8 cellular contexts compared by ENCODE assay signal in genomic region chr6:31659649-31660223, GRCh38. TPM values are rescaled to one million over a fixed set of nuclear protein-coding genes. Genes with fewer than 3 reads are reported as not detected.
DNase-seq lines count a peak whose midpoint lies in the region; ATAC-seq and TF ChIP-seq lines count a peak whose summit lies in the region.

No MANE protein-coding gene starts in this region.

- H3K4me3 ChIP-seq in osteoblast (ENCODE audit: insufficient read depth, low read length), result peak overlapping the region; percentile 82

- peak; percentile 31 to 42 (median 39) for ATAC-seq in T-cell (replicated peaks in 1 of 4)

- intact Hi-C loops in activated CD4-positive, alpha-beta T cell treated with anti-CD3 and anti-CD28 coated beads, Interleukin-2, amount 10 ng/mL, durations not matched to agents 24 days and 14 days (cut with micrococcal nuclease), result loop anchor here (1.0 to 10.0 kb wide), 2 partner anchors 7 to 1195 kb away; partner anchors contain the start of genes BAG6, PSMB9 and TAP1

- H3K4me3 Mint-ChIP-seq in activated CD4-positive, alpha-beta T cell treated with anti-CD3 and anti-CD28 coated beads, Interleukin-2, amount 10 ng/mL, durations not matched to agents 24 days and 14 days, result peak overlapping the region; percentile 97
- H3K4me3 Mint-ChIP-seq in T-cell, result peak overlapping the region; percentile 89 to 92 (median 90)

- H2AFZ ChIP-seq in osteoblast (ENCODE audit: low read length), result peak overlapping the region; percentile 75

- H3K9me3 ChIP-seq in osteoblast (ENCODE audit: low read depth, low read length), result no peaks in the 10 kb centered on the region

- H4K20me1 ChIP-seq in osteoblast (ENCODE audit: insufficient read depth, low read length), result peaks cover 22% of the 10 kb centered on the region

- peak overlapping the region; percentile 84 for H3K27ac Mint-ChIP-seq in activated CD4-positive, alpha-beta T cell treated with anti-CD3 and anti-CD28 coated beads, Interleukin-2, amount 10 ng/mL, durations not matched to agents 24 days and 14 days
- H3K27ac Mint-ChIP-seq in T-cell, result peak overlapping the region; percentile 90 to 91

- peaks cover 66% of the 10 kb centered on the region for H3K36me3 Mint-ChIP-seq in activated CD4-positive, alpha-beta T cell treated with anti-CD3 and anti-CD28 coated beads, Interleukin-2, amount 10 ng/mL, durations not matched to agents 24 days and 14 days (ENCODE audit: low read depth)
- peaks cover 21% of the 10 kb centered on the region for H3K36me3 Mint-ChIP-seq in T-cell

- peak overlapping the region; percentile 67 for H3K27ac ChIP-seq in osteoblast (ENCODE audit: low read depth, low read length)

- peaks cover 71% of the 10 kb centered on the region for H3K79me2 ChIP-seq in osteoblast (ENCODE audit: insufficient read depth, low read length)

- H3K4me1 ChIP-seq in osteoblast (ENCODE audit: insufficient read depth, low read length), result peaks cover 43% of the 10 kb centered on the region

- no peaks in the 10 kb centered on the region for H3K27me3 Mint-ChIP-seq in activated CD4-positive, alpha-beta T cell treated with anti-CD3 and anti-CD28 coated beads, Interleukin-2, amount 10 ng/mL, durations not matched to agents 24 days and 14 days
- H3K27me3 Mint-ChIP-seq in T-cell, result no peaks in the 10 kb centered on the region

- H3K27me3 ChIP-seq in osteoblast (ENCODE audit: insufficient read depth, low read length), result no peaks in the 10 kb centered on the region

- H3K9me3 Mint-ChIP-seq in activated CD4-positive, alpha-beta T cell treated with anti-CD3 and anti-CD28 coated beads, Interleukin-2, amount 10 ng/mL, durations not matched to agents 24 days and 14 days, result no peaks in the 10 kb centered on the region
- no peaks in the 10 kb centered on the region for H3K9me3 Mint-ChIP-seq in T-cell

- no peak for DNase-seq in activated CD4-positive, alpha-beta T cell treated with anti-CD3 and anti-CD28 coated beads, Interleukin-2, amount 10 ng/mL, durations not matched to agents 24 days and 14 days
- no peak for DNase-seq in activated CD4-positive, alpha-beta T cell treated with anti-CD3 and anti-CD28 coated beads, Interleukin-2, amount 50 U/mL, for 4 hours
- peak in 2 of 34 experiments; percentile 17 to 29 for DNase-seq in T-cell
- peak; percentile 19 for DNase-seq in fibroblast of gingiva (ENCODE audit: low read depth)
- peak; percentile 94 for DNase-seq in osteoblast (ENCODE audit: insufficient read length, low spot score, missing footprints)
- DNase-seq in NCI-H1436 treated with DMSO at 0.1 percent for 48 hours (lab: John Stamatoyannopoulos, UW), result no peak
- DNase-seq in SW480 (ENCODE audit: low spot score), result no peak
- no peak for DNase-seq in GM10266 (ENCODE audit: extremely low spot score)

- POLR2A ChIA-PET in T-cell (lab: Charles Lee), result no interaction called here

- TF ChIP-seq CTCF in osteoblast (IDR thresholded peaks at IDR 0.05; ENCODE audit: extremely low read depth, low read depth, low read length) (no peak), GM10266 (IDR thresholded peaks at IDR 0.05; ENCODE audit: control insufficient read depth, insufficient read depth, low read depth, missing control alignments) (no peak)

- CTCF ChIA-PET in T-cell (lab: Charles Lee), result interaction anchor here in 1 of 2 donors (0.7 kb wide), 1 partner anchor 85 kb away, joined by 3 read pairs; no protein-coding TSS in a partner anchor

- H3K4me2 ChIP-seq in osteoblast (ENCODE audit: insufficient read depth, low read length), result peak overlapping the region; percentile 100

- H3K36me3 ChIP-seq in osteoblast (ENCODE audit: insufficient read depth, low read length), result peaks cover 23% of the 10 kb centered on the region

- H3K4me1 Mint-ChIP-seq in activated CD4-positive, alpha-beta T cell treated with anti-CD3 and anti-CD28 coated beads, Interleukin-2, amount 10 ng/mL, durations not matched to agents 24 days and 14 days, result peaks cover 71% of the 10 kb centered on the region
- peaks cover 71 to 85% (median 75%) of the 10 kb centered on the region in 3 donors for H3K4me1 Mint-ChIP-seq in T-cell

RNA-seq across cellular contexts. Expression of gene C6orf47, which starts 0.8 kb away (rescaled TPM):
- total RNA-seq in activated CD4-positive, alpha-beta T cell treated with anti-CD3 and anti-CD28 coated beads, Interleukin-2, amount 10 ng/mL, durations not matched to agents 24 days and 14 days, result 16.8 and 17.9 TPM in 2 replicates
- total RNA-seq in T-cell (10 to 100 TPM; 16.3 to 36.2 (median 33.4) TPM), osteoblast (21.2 and 21.7 TPM in 2 replicates)

RNA-seq across cellular contexts. Expression of gene APOM, which starts 4.0 kb away (rescaled TPM):
- 2.5 and 3.4 TPM in 2 replicates for total RNA-seq in activated CD4-positive, alpha-beta T cell treated with anti-CD3 and anti-CD28 coated beads, Interleukin-2, amount 10 ng/mL, durations not matched to agents 24 days and 14 days
- total RNA-seq in T-cell (1 to 10 TPM; 1.4 to 3.6 (median 3.2) TPM), osteoblast (1.1 and 1.2 TPM in 2 replicates)

RNA-seq across cellular contexts. Expression of gene GPANK1, which starts 5.1 kb away (rescaled TPM):
- total RNA-seq in activated CD4-positive, alpha-beta T cell treated with anti-CD3 and anti-CD28 coated beads, Interleukin-2, amount 10 ng/mL, durations not matched to agents 24 days and 14 days, result 32.9 and 33.6 TPM in 2 replicates
- 10 to 100 TPM; 13.0 to 27.6 (median 23.3) TPM for total RNA-seq in T-cell
- 22.1 and 23.9 TPM in 2 replicates for total RNA-seq in osteoblast

RNA-seq across cellular contexts. Expression of gene CSNK2B, which starts 6.1 kb away (rescaled TPM):
- total RNA-seq in activated CD4-positive, alpha-beta T cell treated with anti-CD3 and anti-CD28 coated beads, Interleukin-2, amount 10 ng/mL, durations not matched to agents 24 days and 14 days, result 288 and 302 TPM in 2 replicates
- 100 to 1,000 TPM in 4 of 5 donors, 10 to 100 TPM in 1; 98.4 to 129 (median 126) TPM for total RNA-seq in T-cell
- 124 and 150 TPM in 2 replicates for total RNA-seq in osteoblast

RNA-seq across cellular contexts. Expression of gene BAG6, which starts 7.3 kb away (rescaled TPM):
- total RNA-seq in activated CD4-positive, alpha-beta T cell treated with anti-CD3 and anti-CD28 coated beads, Interleukin-2, amount 10 ng/mL, durations not matched to agents 24 days and 14 days, result 324 and 342 TPM in 2 replicates
- 100 to 1,000 TPM; 257 to 317 (median 301) TPM for total RNA-seq in T-cell
- 175 and 183 TPM in 2 replicates for total RNA-seq in osteoblast

Comparison
In these comparisons a context has a peak if more than half of its experiments do, and no peak if none do; other contexts are left out.
1. DNase-seq: peak in fibroblast of gingiva (single experiment) and osteoblast (single experiment); none in activated CD4-positive, alpha-beta T cell treated with anti-CD3 and anti-CD28 coated beads, Interleukin-2, amount 10 ng/mL, durations not matched to agents 24 days and 14 days (single experiment), activated CD4-positive, alpha-beta T cell treated with anti-CD3 and anti-CD28 coated beads, Interleukin-2, amount 50 U/mL, for 4 hours (0 of 2), NCI-H1436 treated with DMSO at 0.1 percent for 48 hours (single experiment), SW480 (single experiment) and GM10266 (single experiment).